In genomic region chr10:43105119-43105792, GRCh38 we compare ENCODE assay signal across 8 cellular contexts. TPM values are rescaled to one million over a fixed set of nuclear protein-coding genes. Genes with fewer than 3 reads are reported as not detected.
DNase-seq lines count a peak whose midpoint lies in the region; FAIRE-seq and TF ChIP-seq lines count a peak whose summit lies in the region.

No MANE protein-coding gene starts in this region.

- H4K20me1 ChIP-seq in astrocyte (ENCODE audit: insufficient read depth, low read length) = no peaks in the 10 kb centered on the region

- H3K36me3 ChIP-seq in MG63 (no peaks in the 10 kb centered on the region), astrocyte (ENCODE audit: insufficient read depth, low read length) (no peaks in the 10 kb centered on the region), rectal smooth muscle tissue (ENCODE audit: control insufficient read depth, insufficient read depth, low read length) (no peaks in the 10 kb centered on the region), vagina (no peaks in the 10 kb centered on the region)

- peak overlapping the region; percentile 95 for H2AFZ ChIP-seq in astrocyte (ENCODE audit: low read depth, low read length)

- H3K27me3 ChIP-seq in MG63 (no peaks in the 10 kb centered on the region), astrocyte (ENCODE audit: insufficient read depth, low read length) (peaks cover 4% of the 10 kb centered on the region), rectal smooth muscle tissue (ENCODE audit: control insufficient read depth, insufficient read depth, low read length) (no peaks in the 10 kb centered on the region), vagina (no peaks in the 10 kb centered on the region)

- no peak overlapping the region for H3K27ac Mint-ChIP-seq in astrocyte (ENCODE audit: unreplicated experiment)

- H3K27ac ChIP-seq in astrocyte (ENCODE audit: low read depth, low read length) = no peak overlapping the region
- no peak overlapping the region for H3K27ac ChIP-seq in rectal smooth muscle tissue (ENCODE audit: low read depth, low read length)
- no peak overlapping the region for H3K27ac ChIP-seq in vagina

- H3K4me2 ChIP-seq in astrocyte (ENCODE audit: low read length) = peak overlapping the region; percentile 94

- H3K4me3 Mint-ChIP-seq in astrocyte (ENCODE audit: unreplicated experiment) = peak overlapping the region; percentile 79

- no peak for FAIRE-seq in astrocyte (lab: Jason Lieb, UNC)

- peaks cover 33% of the 10 kb centered on the region for H3K27me3 Mint-ChIP-seq in astrocyte (ENCODE audit: low read depth, unreplicated experiment)

- DNase-seq in GM10266 (ENCODE audit: extremely low spot score) (peak; percentile 90), HCEC 1CT (peak; percentile 56), MG63 (peak; percentile 81), T-helper 22 cell (ENCODE audit: low read depth) (peak; percentile 53), astrocyte (ENCODE audit: low read depth) (peak; percentile 62), hippocampal formation (lab: John Stamatoyannopoulos, UW) (peak; percentile 37 to 67), vagina (ENCODE audit: extremely low spot score in 2 of 2) (no peak)

- H3K9ac ChIP-seq in astrocyte (ENCODE audit: low read length) (peak overlapping the region; percentile 61), rectal smooth muscle tissue (ENCODE audit: low read length) (no peak overlapping the region)

- no peak for TF ChIP-seq POLR2A in vagina (IDR thresholded peaks at IDR 0.05)

- TF ChIP-seq CTCF in GM10266 (IDR thresholded peaks at IDR 0.05; ENCODE audit: control insufficient read depth, insufficient read depth, low read depth, missing control alignments) = peak; percentile 99
- peak; percentile 71 for TF ChIP-seq CTCF in astrocyte (IDR thresholded peaks at IDR 0.05; ENCODE audit: insufficient read depth, low read depth, low read length)
- peak; percentile 93 to 99 (median 98) for TF ChIP-seq CTCF in vagina (IDR thresholded peaks at IDR 0.05)

- H3K4me1 Mint-ChIP-seq in astrocyte (ENCODE audit: low read depth, unreplicated experiment) = peaks cover 3% of the 10 kb centered on the region

- H3K79me2 ChIP-seq in astrocyte (ENCODE audit: insufficient read depth, low read length) = no peaks in the 10 kb centered on the region

- intact Hi-C loops in vagina (cut with DNase I) = loop anchor here (10.0 kb wide), 1 partner anchor 350 kb away; no protein-coding TSS in a partner anchor

- peaks cover 3% of the 10 kb centered on the region for H3K36me3 Mint-ChIP-seq in astrocyte (ENCODE audit: low read depth, unreplicated experiment)

- H3K4me3 ChIP-seq in MG63 = peak overlapping the region; percentile 45
- peak overlapping the region; percentile 59 for H3K4me3 ChIP-seq in astrocyte (ENCODE audit: insufficient read depth, low read depth, low read length)
- peak overlapping the region; percentile 79 for H3K4me3 ChIP-seq in rectal smooth muscle tissue (ENCODE audit: low read length)
- H3K4me3 ChIP-seq in vagina = peak overlapping the region; percentile 49 to 68

- no peaks in the 10 kb centered on the region for H3K9me3 ChIP-seq in MG63
- no peaks in the 10 kb centered on the region for H3K9me3 ChIP-seq in astrocyte (ENCODE audit: insufficient read depth, low read depth, low read length)
- no peaks in the 10 kb centered on the region for H3K9me3 ChIP-seq in vagina

- H3K4me1 ChIP-seq in astrocyte (ENCODE audit: insufficient read depth, low read length) (peaks cover 8% of the 10 kb centered on the region), rectal smooth muscle tissue (ENCODE audit: control insufficient read depth, insufficient read depth, low read length) (no peaks in the 10 kb centered on the region), vagina (peaks cover 16% of the 10 kb centered on the region)

- no peaks in the 10 kb centered on the region for H3K9me3 Mint-ChIP-seq in astrocyte (ENCODE audit: unreplicated experiment)

RNA-seq across cellular contexts. Expression of gene RET, which starts 28.4 kb away (rescaled TPM):
- total RNA-seq in MG63 (2014; rRNA removed; shearing (Covaris generic); ENCODE audit: low replicate concordance) = not detected in 2 replicates
- total RNA-seq in astrocyte = 0.79 and 1.1 TPM in 2 replicates
- total RNA-seq in vagina = 7.9 TPM

RNA-seq across cellular contexts. Expression of gene CSGALNACT2, which starts 33.0 kb away (rescaled TPM):
- 10.2 and 23.7 TPM in 2 replicates for total RNA-seq in MG63 (2014; rRNA removed; shearing (Covaris generic); ENCODE audit: low replicate concordance)
- total RNA-seq in astrocyte (28.5 and 30.9 TPM in 2 replicates), vagina (21.9 TPM)

Comparison
In these comparisons a context has a peak if more than half of its experiments do, and no peak if none do; other contexts are left out.
1. DNase-seq: peak in GM10266 (single experiment), HCEC 1CT (single experiment), MG63 (single experiment), T-helper 22 cell (single experiment), astrocyte (single experiment) and hippocampal formation (2 of 2); none in vagina (0 of 2).
2. Peak in every context shown above with its lines, with median percentiles within 50 percentile points of each other: CTCF ChIP-seq and H3K4me3 ChIP-seq.